8 cellular contexts compared by ENCODE assay signal in genomic region chr1:145917595-145917994, GRCh38. TPM values are rescaled to one million over a fixed set of nuclear protein-coding genes. Genes with fewer than 3 reads are reported as not detected.
DNase-seq lines count a peak whose midpoint lies in the region; ATAC-seq and TF ChIP-seq lines count a peak whose summit lies in the region.

No MANE protein-coding gene starts in this region.

- no peak overlapping the region for H3K27ac ChIP-seq in PC-9
- peak overlapping the region; percentile 92 for H3K27ac ChIP-seq in parathyroid adenoma

- no peaks in the 10 kb centered on the region for H4K20me1 ChIP-seq in PC-9 (ENCODE audit: insufficient read depth)

- H3K4me1 ChIP-seq in PC-9 (replicated peaks; ENCODE audit: insufficient read depth), result peaks cover 11% of the 10 kb centered on the region
- no peaks in the 10 kb centered on the region for H3K4me1 ChIP-seq in parathyroid adenoma

- H3K27me3 Mint-ChIP-seq in Calu3 (ENCODE audit: unreplicated experiment), result no peaks in the 10 kb centered on the region

- ATAC-seq in left colon, result no peak

- H3K9me3 ChIP-seq in PC-9 (ENCODE audit: insufficient read depth, low read depth), result no peaks in the 10 kb centered on the region
- H3K9me3 ChIP-seq in parathyroid adenoma (ENCODE audit: control insufficient read depth, low read length), result no peaks in the 10 kb centered on the region

- H3K4me3 ChIP-seq in PC-9, result peak overlapping the region; percentile 80
- H3K4me3 ChIP-seq in epithelial cell of proximal tubule (ENCODE audit: low read depth, low read length), result peak overlapping the region; percentile 95
- H3K4me3 ChIP-seq in parathyroid adenoma (ENCODE audit: low read depth, low read length), result peak overlapping the region; percentile 76

- peak overlapping the region; percentile 78 for H3K27ac Mint-ChIP-seq in Calu3 (ENCODE audit: unreplicated experiment)

- peak overlapping the region; percentile 96 for H2AFZ ChIP-seq in PC-9
- no peak overlapping the region for H2AFZ ChIP-seq in parathyroid adenoma

- H3K4me1 Mint-ChIP-seq in Calu3 (ENCODE audit: low read depth, unreplicated experiment), result peaks cover 15% of the 10 kb centered on the region

- H3K9me2 ChIP-seq in PC-9 (ENCODE audit: insufficient read depth), result no peaks in the 10 kb centered on the region

- TF ChIP-seq CTCF in Calu3 (IDR thresholded peaks at IDR 0.05; ENCODE audit: unreplicated experiment) (no peak), PC-9 (conservative IDR thresholded peaks at IDR 0.05) (no peak), epithelial cell of proximal tubule (conservative IDR thresholded peaks at IDR 0.05; ENCODE audit: low read depth, low read length) (no peak), parathyroid adenoma (IDR thresholded peaks at IDR 0.05) (no peak)

- H3K36me3 Mint-ChIP-seq in Calu3 (ENCODE audit: insufficient read depth, unreplicated experiment), result peaks cover 33% of the 10 kb centered on the region

- H3K4me3 Mint-ChIP-seq in Calu3 (ENCODE audit: low read depth, unreplicated experiment), result peak overlapping the region; percentile 74

- peaks cover 36% of the 10 kb centered on the region for H3F3A ChIP-seq in PC-9 (ENCODE audit: insufficient read depth, low read depth)

- peaks cover 10% of the 10 kb centered on the region for H3K79me2 ChIP-seq in PC-9 (ENCODE audit: low read depth)
- H3K79me2 ChIP-seq in parathyroid adenoma, result no peaks in the 10 kb centered on the region

- no TSS peak for BruUV-seq in Calu3 (replicated peaks; lab: Mats Ljungman, UMichigan)
- no TSS peak for BruUV-seq in PC-9 (replicated peaks; lab: Mats Ljungman, UMichigan)

- DNase-seq in Calu3, result no peak
- no peak for DNase-seq in PC-9
- no peak for DNase-seq in epithelial cell of proximal tubule (ENCODE audit: low read depth)
- DNase-seq in retina, result no peak
- DNase-seq in NCI-H1694 (lab: John Stamatoyannopoulos, UW), result no peak
- no peak for DNase-seq in left colon
- no peak for DNase-seq in SW 1271 (lab: John Stamatoyannopoulos, UW)

- intact Hi-C loops in Calu3 (cut with micrococcal nuclease; ENCODE audit: unreplicated experiment) (no loop called here), PC-9 (cut with micrococcal nuclease; ENCODE audit: unreplicated experiment) (loop anchor here (5.0 kb wide), 2 partner anchors 60 to 95 kb away; no protein-coding TSS in a partner anchor), left colon (cut with DNase I, micrococcal nuclease) (loop anchor here in 1 of 2 donors (10.0 kb wide), 1 partner anchor 47 kb away; the partner anchor contains the start of genes ANKRD34A and POLR3GL)

- CTCF ChIA-PET in Calu3 (lab: Charles Lee) (no interaction called here), PC-9 (lab: Charles Lee) (interaction anchor here (0.6 kb wide), 1 partner anchor 10 kb away, joined by 8 read pairs; no protein-coding TSS in a partner anchor)

- no peaks in the 10 kb centered on the region for H3K27me3 ChIP-seq in PC-9 (ENCODE audit: insufficient read depth, low read depth)
- no peaks in the 10 kb centered on the region for H3K27me3 ChIP-seq in parathyroid adenoma (ENCODE audit: control insufficient read depth, insufficient read depth, low read length)

- POLR2A ChIA-PET in PC-9 (lab: Charles Lee; ENCODE audit: unreplicated experiment), result no interaction called here

- no peak overlapping the region for H3K9ac ChIP-seq in parathyroid adenoma

- H3K4me2 ChIP-seq in PC-9, result peak overlapping the region; percentile 98
- peak overlapping the region; percentile 88 for H3K4me2 ChIP-seq in parathyroid adenoma (ENCODE audit: low read length)

- H3K36me3 ChIP-seq in PC-9 (ENCODE audit: low read depth) (peaks cover 8% of the 10 kb centered on the region; the same call in 1 of the 2 replicates), parathyroid adenoma (ENCODE audit: control insufficient read depth, insufficient read depth, low read length) (no peaks in the 10 kb centered on the region)

- no peaks in the 10 kb centered on the region for H3K9me3 Mint-ChIP-seq in Calu3 (ENCODE audit: low read depth, unreplicated experiment)

RNA-seq across cellular contexts. Expression of gene PEX11B, which starts 0.9 kb away (rescaled TPM):
- total RNA-seq in Calu3 (2022), result 27.1 and 27.3 TPM in 2 replicates
- 19.7 and 19.8 TPM in 2 replicates for total RNA-seq in PC-9 (2021)
- total RNA-seq in epithelial cell of proximal tubule, result 19.8 and 24.7 TPM in 2 replicates
- 10 to 100 TPM; 33.8 to 37.1 TPM for total RNA-seq in left colon

RNA-seq across cellular contexts. Expression of gene ITGA10, which starts 7.7 kb away (rescaled TPM):
- total RNA-seq in Calu3 (2022), result 0.34 and 0.68 TPM in 2 replicates
- total RNA-seq in PC-9 (2021), result 0.33 and 0.88 TPM in 2 replicates
- total RNA-seq in epithelial cell of proximal tubule, result 0.14 and 0.17 TPM in 2 replicates
- 1 to 10 TPM in 1 of 2 donors, under 1 TPM in 1; 0.84 to 1.7 TPM for total RNA-seq in left colon

RNA-seq across cellular contexts. Expression of gene RBM8A, which starts 9.7 kb away (rescaled TPM):
- total RNA-seq in Calu3 (2022), result 167 and 177 TPM in 2 replicates
- total RNA-seq in PC-9 (2021), result 129 and 181 TPM in 2 replicates
- 228 and 360 TPM in 2 replicates for total RNA-seq in epithelial cell of proximal tubule
- total RNA-seq in left colon, result 10 to 100 TPM; 86.9 to 94.1 TPM

RNA-seq across cellular contexts. Expression of gene ANKRD35, which starts 31.9 kb away (rescaled TPM):
- 0.22 TPM in 1 of 2 replicates, not detected in the other for total RNA-seq in Calu3 (2022)
- 0.78 and 1.2 TPM in 2 replicates for total RNA-seq in PC-9 (2021)
- 0.36 and 1.6 TPM in 2 replicates for total RNA-seq in epithelial cell of proximal tubule
- total RNA-seq in left colon, result under 1 TPM; 0.12 to 0.53 TPM

RNA-seq across cellular contexts. Expression of gene LIX1L, which starts 40.2 kb away (rescaled TPM):
- total RNA-seq in Calu3 (2022), result 6.3 and 7.2 TPM in 2 replicates
- total RNA-seq in PC-9 (2021), result 0.48 and 0.50 TPM in 2 replicates
- total RNA-seq in epithelial cell of proximal tubule, result 22.3 and 32.5 TPM in 2 replicates
- total RNA-seq in left colon, result 1 to 10 TPM; 4.2 to 9.0 TPM
